In genomic region chr3:117788086-117788485, GRCh38 we compare ENCODE assay signal across 14 cellular contexts.
DNase-seq lines count a peak whose midpoint lies in the region; ATAC-seq, FAIRE-seq and TF ChIP-seq lines count a peak whose summit lies in the region.
"Had no signal": no experiment of that assay in that cellular context is flagged by ENCODE, and none has a peak within 500 bp of the region (broad histone marks: within the 10 kb centered on the region; RNA-seq: fewer than 3 reads in every experiment).

No MANE protein-coding gene starts in this region.

- FAIRE-seq in urothelium cell line (lab: Jason Lieb, UNC): peak; percentile 73
- FAIRE-seq: frontal cortex had no signal

- H3K27me3 ChIP-seq in mammary epithelial cell (ENCODE audit: insufficient read depth, low read length) (no peaks in the 10 kb centered on the region), SK-N-SH (ENCODE audit: insufficient read depth) (no peaks in the 10 kb centered on the region), colonic mucosa (no peaks in the 10 kb centered on the region)
- H3K27me3 ChIP-seq: uterus had no signal

- no peak overlapping the region for H3K4me3 Mint-ChIP-seq in natural killer cell
- H3K4me3 Mint-ChIP-seq: activated B cell treated with CpG ODN at 0.5 μM for 24 hours; activated naive CD8-positive, alpha-beta T cell treated with anti-CD3 and anti-CD28 coated beads, Interleukin-2, amount 10 ng/mL, durations not matched to agents 7 days and 5 days; B cell had no signal

- H3K4me1 Mint-ChIP-seq in natural killer cell: no peaks in the 10 kb centered on the region
- H3K4me1 Mint-ChIP-seq: activated B cell treated with CpG ODN at 0.5 μM for 24 hours; activated naive CD8-positive, alpha-beta T cell treated with anti-CD3 and anti-CD28 coated beads, Interleukin-2, amount 10 ng/mL, durations not matched to agents 7 days and 5 days; B cell had no signal

- in situ Hi-C loops in T47D (cut with HindIII; ENCODE audit: low pct_unique_long_range_greater_than_20kb, low sequenced_read_pairs): no loop called here
- in situ Hi-C loops in mammary epithelial cell (cut with MboI; ENCODE audit: low sequenced_read_pairs in 2 of 2): no loop called here

- CTCF ChIA-PET in mammary epithelial cell (lab: Charles Lee; ENCODE audit: low non-redundant PET) (interaction anchor here (0.7 kb wide), 1 partner anchor 9 kb away, joined by 6 read pairs; no protein-coding TSS in a partner anchor), SK-N-SH (lab: Yijun Ruan, JAX) (interaction anchor here (0.6 to 1.4 kb wide), 3 partner anchors 9 to 386 kb away, joined by 3 to 4 read pairs (median 3); no protein-coding TSS in a partner anchor)

- H3K27ac ChIP-seq in mammary epithelial cell (ENCODE audit: insufficient read depth, low read depth, low read length) (no peak overlapping the region), SK-N-SH (ENCODE audit: low read depth in 2 of 2, low read length in 1 of 2) (peak overlapping the region in 1 of 2 experiments; percentile 68; a peak in 2 of 4 replicates), colonic mucosa (no peak overlapping the region)
- H3K27ac ChIP-seq: uterus had no signal

- no TSS peak for BruUV-seq in mammary epithelial cell (replicated peaks; lab: Mats Ljungman, UMichigan)

- intact Hi-C loops in mammary epithelial cell (cut with micrococcal nuclease): no loop called here
- intact Hi-C loops in natural killer cell (cut with micrococcal nuclease): no loop called here
- intact Hi-C loops in colonic mucosa (cut with DNase I): no loop called here

- H3K9me3 Mint-ChIP-seq in natural killer cell: peaks cover 4 to 8% of the 10 kb centered on the region in 2 donors
- H3K9me3 Mint-ChIP-seq: activated B cell treated with CpG ODN at 0.5 μM for 24 hours had no signal

- DNase-seq in T47D (ENCODE audit: low read depth in 1 of 2, low spot score in 1 of 2) (peak; percentile 1 to 91), mammary epithelial cell (no peak), SK-N-SH (no peak), iPS-NIHi7 (ENCODE audit: extremely low spot score) (peak; percentile 13), urothelium cell line (ENCODE audit: low spot score) (peak; percentile 38), natural killer cell (no peak), colonic mucosa (no peak)
- DNase-seq: activated B cell treated with CpG ODN at 0.5 μM for 24 hours; activated naive CD8-positive, alpha-beta T cell treated with anti-CD3 and anti-CD28 coated beads, Interleukin-2, amount 10 ng/mL, durations not matched to agents 7 days and 5 days; uterus had no signal

- H2AFZ ChIP-seq in mammary epithelial cell (ENCODE audit: low read depth, low read length): no peak overlapping the region
- H2AFZ ChIP-seq in SK-N-SH (ENCODE audit: low read depth): no peak overlapping the region

- H3K9me3 ChIP-seq in mammary epithelial cell (replicated peaks; ENCODE audit: insufficient read depth, low read length): no peaks in the 10 kb centered on the region
- no peaks in the 10 kb centered on the region for H3K9me3 ChIP-seq in SK-N-SH
- no peaks in the 10 kb centered on the region for H3K9me3 ChIP-seq in colonic mucosa
- H3K9me3 ChIP-seq: uterus had no signal

- TF ChIP-seq RAD21 in SK-N-SH (IDR thresholded peaks at IDR 0.05; ENCODE audit: low read length): no peak

- ATAC-seq in natural killer cell: no peak
- no peak for ATAC-seq in GM21619 (IDR thresholded peaks at IDR 0.05; ENCODE audit: unreplicated experiment)
- ATAC-seq: Panc1 had no signal

- H3K9me2 ChIP-seq in SK-N-SH: no peaks in the 10 kb centered on the region

- no peaks in the 10 kb centered on the region for H3K36me3 Mint-ChIP-seq in natural killer cell
- H3K36me3 Mint-ChIP-seq: activated naive CD8-positive, alpha-beta T cell treated with anti-CD3 and anti-CD28 coated beads, Interleukin-2, amount 10 ng/mL, durations not matched to agents 7 days and 5 days had no signal

- H3K27ac Mint-ChIP-seq in natural killer cell: no peak overlapping the region
- H3K27ac Mint-ChIP-seq: activated B cell treated with CpG ODN at 0.5 μM for 24 hours; activated naive CD8-positive, alpha-beta T cell treated with anti-CD3 and anti-CD28 coated beads, Interleukin-2, amount 10 ng/mL, durations not matched to agents 7 days and 5 days; B cell had no signal

- no peak overlapping the region for H3K9ac ChIP-seq in mammary epithelial cell (ENCODE audit: insufficient read depth, low read length)
- H3K9ac ChIP-seq in SK-N-SH: no peak overlapping the region
- H3K9ac ChIP-seq in colonic mucosa (ENCODE audit: low read depth in 2 of 2, low read length in 2 of 2): no peak overlapping the region

- H4K20me1 ChIP-seq in mammary epithelial cell (ENCODE audit: insufficient read depth, low read length) (no peaks in the 10 kb centered on the region), SK-N-SH (ENCODE audit: insufficient read depth) (no peaks in the 10 kb centered on the region)

- TF ChIP-seq CTCF in mammary epithelial cell (conservative IDR thresholded peaks at IDR 0.05 in 1 of 2, IDR thresholded peaks at IDR 0.05 in 1 of 2; ENCODE audit: extremely low read depth in 1 of 2, insufficient read depth in 1 of 2, low read depth in 1 of 2, low read length in 2 of 2) (no peak), SK-N-SH (IDR thresholded peaks at IDR 0.05) (no peak), natural killer cell (IDR thresholded peaks at IDR 0.05) (no peak), colonic mucosa (IDR thresholded peaks at IDR 0.05) (no peak)

- H3K27me3 Mint-ChIP-seq in natural killer cell (ENCODE audit: low read depth in 2 of 2): no peaks in the 10 kb centered on the region
- H3K27me3 Mint-ChIP-seq: activated B cell treated with CpG ODN at 0.5 μM for 24 hours; activated naive CD8-positive, alpha-beta T cell treated with anti-CD3 and anti-CD28 coated beads, Interleukin-2, amount 10 ng/mL, durations not matched to agents 7 days and 5 days; B cell had no signal

- 60% methylated on average over 1 of the region's 1 CpG for WGBS in mammary epithelial cell (ENCODE audit: low coverage, missing lambda C conversion rate)
- WGBS in SK-N-SH (ENCODE audit: low lambda C conversion rate): 53% methylated on average over 1 of the region's 1 CpG

- H3K4me1 ChIP-seq in mammary epithelial cell (ENCODE audit: insufficient read depth, low read length) (no peaks in the 10 kb centered on the region), SK-N-SH (ENCODE audit: control insufficient read depth in 1 of 2, insufficient read depth in 2 of 2, low read depth in 1 of 2, low read length in 1 of 2) (peaks cover 0 to 23% of the 10 kb centered on the region in 2 experiments; a peak in 2 of 4 replicates), colonic mucosa (no peaks in the 10 kb centered on the region)
- H3K4me1 ChIP-seq: uterus had no signal

- dilution Hi-C loops in mammary epithelial cell (cut with HindIII; ENCODE audit: low sequenced_read_pairs): no loop called here

- POLR2A ChIA-PET in SK-N-SH (lab: Yijun Ruan, JAX): interaction anchor here (1.0 kb wide), 1 partner anchor 15 kb away, joined by 3 read pairs; no protein-coding TSS in a partner anchor

- no peaks in the 10 kb centered on the region for H3F3A ChIP-seq in SK-N-SH (replicated peaks; ENCODE audit: insufficient read depth)

- no peaks in the 10 kb centered on the region for H3K36me3 ChIP-seq in mammary epithelial cell (ENCODE audit: insufficient read depth, low read length)
- H3K36me3 ChIP-seq in SK-N-SH (replicated peaks in 1 of 2; ENCODE audit: control insufficient read depth in 1 of 2, insufficient read depth in 2 of 2, low read length in 1 of 2): no peaks in the 10 kb centered on the region
- no peaks in the 10 kb centered on the region for H3K36me3 ChIP-seq in colonic mucosa
- H3K36me3 ChIP-seq: uterus had no signal

- H3K79me2 ChIP-seq in mammary epithelial cell (ENCODE audit: insufficient read depth, low read length) (no peaks in the 10 kb centered on the region), SK-N-SH (ENCODE audit: insufficient read depth) (no peaks in the 10 kb centered on the region)

- no peak overlapping the region for H3K4me3 ChIP-seq in mammary epithelial cell (replicated peaks in 1 of 3; ENCODE audit: insufficient read depth in 1 of 3, low read depth in 2 of 3, low read length in 3 of 3)
- H3K4me3 ChIP-seq in SK-N-SH (ENCODE audit: low read depth in 2 of 2, low read length in 1 of 2): no peak overlapping the region
- no peak overlapping the region for H3K4me3 ChIP-seq in colonic mucosa
- H3K4me3 ChIP-seq: uterus had no signal

- no peak overlapping the region for H3K4me2 ChIP-seq in mammary epithelial cell (ENCODE audit: insufficient read depth, low read depth, low read length)
- H3K4me2 ChIP-seq in SK-N-SH: no peak overlapping the region

- no peak for TF ChIP-seq EP300 in SK-N-SH (IDR thresholded peaks at IDR 0.05; ENCODE audit: borderline replicate concordance in 1 of 2, low read depth in 1 of 2, low read length in 1 of 2)

TF ChIP-seq in SK-N-SH, 30 proteins besides CTCF, POLR2A, EP300 and RAD21:
- TF ChIP-seq NFIC (IDR thresholded peaks at IDR 0.05; ENCODE audit: borderline replicate concordance) (peak; percentile 36; the same call in 1 of the 2 replicates), SIN3A (IDR thresholded peaks at IDR 0.05; ENCODE audit: borderline replicate concordance, low read depth, low read length) (no peak), USF2 (IDR thresholded peaks at IDR 0.05; ENCODE audit: borderline replicate concordance, low read depth, low read length) (no peak), FOSL2 (IDR thresholded peaks at IDR 0.05; ENCODE audit: borderline replicate concordance, low read depth) (no peak), MEF2A (IDR thresholded peaks at IDR 0.05; ENCODE audit: borderline replicate concordance, low read depth) (no peak), POLR2AphosphoS5 (IDR thresholded peaks at IDR 0.05; ENCODE audit: low read depth, low read length) (no peak)

Comparison
In these comparisons a context has a peak if more than half of its experiments do, and no peak if none do; other contexts are left out.
1. DNase-seq: peak in T47D (2 of 2), iPS-NIHi7 (single experiment) and urothelium cell line (single experiment); none in mammary epithelial cell (single experiment), SK-N-SH (single experiment), natural killer cell (single experiment) and colonic mucosa (single experiment).